Comparison of ENCODE assay signal across 8 cellular contexts in the genomic region with DNA sequence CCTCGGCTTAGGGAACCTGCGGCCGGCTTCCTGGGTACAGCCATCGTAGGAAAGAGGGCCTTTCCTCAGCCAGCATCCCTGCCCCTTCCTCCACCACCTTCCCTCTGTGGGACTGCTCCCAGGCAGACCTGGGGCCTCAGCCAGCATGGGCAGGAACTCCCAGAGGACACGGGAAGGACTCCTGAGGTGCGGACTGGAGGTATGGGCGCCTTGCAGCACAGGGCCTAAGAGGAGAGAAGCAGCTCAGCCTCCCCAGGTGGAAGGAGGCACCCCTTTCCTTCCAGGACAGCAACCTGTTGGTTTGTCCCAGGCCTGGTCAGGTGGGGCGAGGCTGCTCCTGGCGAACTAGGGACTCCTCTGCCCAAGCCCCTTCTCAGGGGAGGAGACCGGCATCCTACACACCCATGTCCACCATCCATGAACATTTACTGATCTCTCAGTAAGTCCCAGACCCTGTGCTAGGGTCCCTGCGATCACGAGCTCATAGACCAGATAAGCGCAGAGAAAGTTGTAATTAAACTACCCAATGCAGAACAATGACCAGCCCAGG.
DNase-seq lines count a peak whose midpoint lies in the region; ATAC-seq, FAIRE-seq and TF ChIP-seq lines count a peak whose summit lies in the region.

No MANE protein-coding gene starts in this region.

- H3K4me2 ChIP-seq in HepG2 (ENCODE audit: low read depth, low read length): no peak overlapping the region; the same call in 1 of the 2 replicates

- TF ChIP-seq CTCF in activated CD8-positive, alpha-beta T cell treated with anti-CD3 and anti-CD28 coated beads for 36 hours (IDR thresholded peaks at IDR 0.05): no peak
- no peak for TF ChIP-seq CTCF in HepG2 (CRISPR knock-in tag; IDR thresholded peaks at IDR 0.05)

- TF ChIP-seq RAD21 in HepG2 (CRISPR knock-in tag; IDR thresholded peaks at IDR 0.05): no peak

- no peak for DNase-seq in activated CD8-positive, alpha-beta T cell treated with anti-CD3 and anti-CD28 coated beads for 36 hours
- DNase-seq in HepG2 (ENCODE audit: low spot score) (no peak), NCI-H1092 treated with DMSO at 0.1 percent for 48 hours (lab: John Stamatoyannopoulos, UW) (no peak), H7 (no peak)
- peak; percentile 22 for DNase-seq in stimulated activated CD8-positive, alpha-beta memory T cell treated with anti-CD3 and anti-CD28 coated beads, Interleukin-4, amount 100 ng/mL, for 48 hours

- peaks cover 3 to 16% of the 10 kb centered on the region in 2 experiments; a peak in 3 of 5 replicates for H3K27me3 ChIP-seq in HepG2 (ENCODE audit: control insufficient read depth in 1 of 2, insufficient read depth in 2 of 2, low read length in 2 of 2)
- H3K27me3 ChIP-seq in H7 (ENCODE audit: control insufficient read depth, insufficient read depth, low read length): peaks cover 2% of the 10 kb centered on the region

- H3K27ac ChIP-seq in HepG2 (ENCODE audit: extremely low read length, insufficient read depth, low read length): no peak overlapping the region

- in situ Hi-C loops in HepG2 (cut with HindIII; ENCODE audit: extremely low pct_ligation_motif_present, low pct_unique_long_range_greater_than_20kb): no loop called here

- no peaks in the 10 kb centered on the region for H3K9me3 ChIP-seq in HepG2 (ENCODE audit: low read length)

- no peaks in the 10 kb centered on the region for H3K79me2 ChIP-seq in HepG2 (ENCODE audit: insufficient read depth, low read length)

- CTCF ChIA-PET in activated CD8-positive, alpha-beta T cell treated with anti-CD3 and anti-CD28 coated beads for 36 hours (lab: Charles Lee): interaction anchor here (1.7 kb wide), 1 partner anchor 24 kb away, joined by 4 read pairs; no protein-coding TSS in a partner anchor
- CTCF ChIA-PET in HepG2 (lab: Yijun Ruan, JAX; ENCODE audit: low intra/inter-chr PET ratio, low total read pairs): no interaction called here

- no peak for TF ChIP-seq EP300 in HepG2 (IDR thresholded peaks at IDR 0.05; ENCODE audit: low read depth in 2 of 2, low read length in 2 of 2)
- TF ChIP-seq EP300 in HepG2 (CRISPR knock-in tag; IDR thresholded peaks at IDR 0.05; ENCODE audit: borderline replicate concordance): no peak

- BruUV-seq in HepG2 (replicated peaks; lab: Mats Ljungman, UMichigan): no TSS peak

- 73% methylated on average over 13 of the region's 13 CpGs for WGBS in HepG2 (ENCODE audit: low lambda C conversion rate)

- FAIRE-seq in HepG2 (lab: Jason Lieb, UNC): no peak

- H3K4me3 ChIP-seq in HepG2 (replicated peaks in 1 of 3; ENCODE audit: insufficient read depth in 1 of 3, low read depth in 2 of 3, low read length in 3 of 3): no peak overlapping the region
- no peak overlapping the region for H3K4me3 ChIP-seq in H7 (ENCODE audit: insufficient read depth, low read depth, low read length)

- H3K4me1 Mint-ChIP-seq in activated CD8-positive, alpha-beta T cell treated with anti-CD3 and anti-CD28 coated beads for 36 hours (ENCODE audit: low read depth): peaks cover 47% of the 10 kb centered on the region

- peaks cover 77% of the 10 kb centered on the region for H3K4me1 ChIP-seq in HepG2 (ENCODE audit: insufficient read depth, low read length)

- H3K36me3 ChIP-seq in HepG2 (replicated peaks in 1 of 2; ENCODE audit: control insufficient read depth in 1 of 2, insufficient read depth in 2 of 2, low read length in 2 of 2) (no peaks in the 10 kb centered on the region), H7 (replicated peaks; ENCODE audit: control insufficient read depth, insufficient read depth, low read length) (no peaks in the 10 kb centered on the region)

- peaks cover 3% of the 10 kb centered on the region for H3K27me3 Mint-ChIP-seq in activated CD8-positive, alpha-beta T cell treated with anti-CD3 and anti-CD28 coated beads for 36 hours

- peak; percentile 2 for ATAC-seq in GM18868 (IDR thresholded peaks at IDR 0.05; ENCODE audit: unreplicated experiment)
- no peak for ATAC-seq in activated CD8-positive, alpha-beta T cell treated with anti-CD3 and anti-CD28 coated beads for 36 hours
- ATAC-seq in HepG2: peak; percentile 16
- no peak for ATAC-seq in HG03025 (IDR thresholded peaks at IDR 0.05; ENCODE audit: low FRiP score, unreplicated experiment)
- ATAC-seq in GM18517 (IDR thresholded peaks at IDR 0.05; ENCODE audit: unreplicated experiment): no peak

- intact Hi-C loops in activated CD8-positive, alpha-beta T cell treated with anti-CD3 and anti-CD28 coated beads for 36 hours (cut with micrococcal nuclease): loop anchor here (5.0 kb wide), 1 partner anchor 99 kb away; the partner anchor contains the start of gene ID2
- intact Hi-C loops in HepG2 (cut with micrococcal nuclease; ENCODE audit: unreplicated experiment): no loop called here

- POLR2A ChIA-PET in activated CD8-positive, alpha-beta T cell treated with anti-CD3 and anti-CD28 coated beads for 36 hours (lab: Charles Lee): no interaction called here
- POLR2A ChIA-PET in HepG2 (lab: Yijun Ruan, JAX): interaction anchor here (0.8 to 2.5 kb wide), 9 partner anchors 9 to 97 kb away, joined by 3 to 37 read pairs (median 4); no protein-coding TSS in a partner anchor

- TF ChIP-seq POLR2A in HepG2 (IDR thresholded peaks at IDR 0.05; ENCODE audit: insufficient read depth in 1 of 2, low read depth in 2 of 2, low read length in 2 of 2): no peak

- H3K36me3 Mint-ChIP-seq in activated CD8-positive, alpha-beta T cell treated with anti-CD3 and anti-CD28 coated beads for 36 hours (ENCODE audit: low read depth): no peaks in the 10 kb centered on the region

- peak overlapping the region; percentile 57 for H3K27ac Mint-ChIP-seq in activated CD8-positive, alpha-beta T cell treated with anti-CD3 and anti-CD28 coated beads for 36 hours

- no peaks in the 10 kb centered on the region for H4K20me1 ChIP-seq in HepG2 (ENCODE audit: insufficient read depth, low read length)

- peak overlapping the region; percentile 49 for H3K4me3 Mint-ChIP-seq in activated CD8-positive, alpha-beta T cell treated with anti-CD3 and anti-CD28 coated beads for 36 hours

- no peaks in the 10 kb centered on the region for H3K9me3 Mint-ChIP-seq in activated CD8-positive, alpha-beta T cell treated with anti-CD3 and anti-CD28 coated beads for 36 hours

- H2AFZ ChIP-seq in HepG2 (ENCODE audit: low read length): no peak overlapping the region

- H3K9ac ChIP-seq in HepG2 (ENCODE audit: insufficient read depth, low read depth, low read length): no peak overlapping the region

TF ChIP-seq in HepG2, 621 proteins besides CTCF, POLR2A, EP300 and RAD21:
- TF ChIP-seq KLF13 (CRISPR knock-in tag; IDR thresholded peaks at IDR 0.05) (no peak), MEIS1 (CRISPR knock-in tag; IDR thresholded peaks at IDR 0.05; ENCODE audit: borderline replicate concordance) (no peak), ZNF616 (CRISPR knock-in tag; IDR thresholded peaks at IDR 0.05; ENCODE audit: low read depth) (no peak), DBP (CRISPR knock-in tag; IDR thresholded peaks at IDR 0.05; ENCODE audit: not compliant biosample characterization) (no peak), HNRNPL (IDR thresholded peaks at IDR 0.05; ENCODE audit: low read depth, low read length) (0 out of 2 replicates have a peak, but pooled peaks have one; percentile 4), FOXO4 (CRISPR knock-in tag; conservative IDR thresholded peaks at IDR 0.05) (0 out of 2 replicates have a peak, but pooled peaks have one; percentile 33), ZNF564 (CRISPR knock-in tag; IDR thresholded peaks at IDR 0.05) (no peak)

Comparison
In these comparisons a context has a peak if more than half of its experiments do, and no peak if none do; other contexts are left out.
1. ATAC-seq: peak in GM18868 (single experiment) and HepG2 (single experiment); none in activated CD8-positive, alpha-beta T cell treated with anti-CD3 and anti-CD28 coated beads for 36 hours (single experiment), HG03025 (single experiment) and GM18517 (single experiment).